In the genomic region with DNA sequence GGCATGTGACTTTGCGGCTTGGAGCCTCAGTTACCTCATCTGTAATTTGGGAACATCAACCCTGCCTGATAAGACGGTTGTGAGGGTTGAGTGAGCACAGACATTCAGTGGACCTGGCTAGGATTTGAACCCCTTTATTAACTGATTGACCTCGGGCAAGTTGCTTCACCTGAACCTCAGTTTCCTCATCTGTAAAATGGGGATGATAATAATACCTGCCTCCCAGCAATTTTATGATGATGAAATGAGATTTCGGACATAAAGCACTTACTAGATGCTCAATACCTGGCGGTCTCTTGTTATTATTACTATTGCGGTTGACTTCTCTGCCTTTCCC, we compare ENCODE assay signal across 20 cellular contexts. TPM values are rescaled to one million over a fixed set of nuclear protein-coding genes. Genes with fewer than 3 reads are reported as not detected.
DNase-seq lines count a peak whose midpoint lies in the region; ATAC-seq, FAIRE-seq and TF ChIP-seq lines count a peak whose summit lies in the region.
"Had no signal": no experiment of that assay in that cellular context is flagged by ENCODE, and none has a peak within 500 bp of the region (broad histone marks: within the 10 kb centered on the region; RNA-seq: fewer than 3 reads in every experiment).

No MANE protein-coding gene starts in this region.

- no TSS peak for BruUV-seq in MCF 10A (replicated peaks; lab: Mats Ljungman, UMichigan)

- H3K14ac ChIP-seq in H1 (ENCODE audit: insufficient read length): no peak overlapping the region

- no peak overlapping the region for H3K9ac ChIP-seq in H1 (replicated peaks in 1 of 4; ENCODE audit: extremely low read depth in 1 of 4, low read depth in 3 of 4, low read length in 3 of 4)
- H3K9ac ChIP-seq: BLaER1 had no signal

- peaks cover 14% of the 10 kb centered on the region for H3K4me1 Mint-ChIP-seq in MCF 10A (ENCODE audit: insufficient read depth, unreplicated experiment)
- peaks cover 4% of the 10 kb centered on the region for H3K4me1 Mint-ChIP-seq in activated T-helper 17 cell treated with anti-CD3 and anti-CD28 coated beads, Interleukin-2, amount 50 U/mL, for 72 hours
- no peaks in the 10 kb centered on the region for H3K4me1 Mint-ChIP-seq in CD4-positive, alpha-beta T cell (ENCODE audit: low read depth)
- H3K4me1 Mint-ChIP-seq: H9, IgD-negative memory B cell had no signal

- no peak overlapping the region for H3K4me3 Mint-ChIP-seq in MCF 10A (ENCODE audit: unreplicated experiment)
- H3K4me3 Mint-ChIP-seq in activated T-helper 17 cell treated with anti-CD3 and anti-CD28 coated beads, Interleukin-2, amount 50 U/mL, for 72 hours: no peak overlapping the region
- no peak overlapping the region for H3K4me3 Mint-ChIP-seq in CD4-positive, alpha-beta T cell
- H3K4me3 Mint-ChIP-seq: GM23338, H9, IgD-negative memory B cell had no signal

- intact Hi-C loops in breast epithelium (cut with DNase I; ENCODE audit: low total_unique reads): no loop called here
- intact Hi-C loops in MCF 10A (cut with micrococcal nuclease): no loop called here
- intact Hi-C loops in thyroid gland (cut with DNase I): no loop called here
- intact Hi-C loops in CD4-positive, alpha-beta T cell (cut with DNase I, micrococcal nuclease): no loop called here

- H3K79me1 ChIP-seq in H1 (ENCODE audit: low read depth, low read length): no peaks in the 10 kb centered on the region

- no peaks in the 10 kb centered on the region for H3K27me3 Mint-ChIP-seq in MCF 10A (ENCODE audit: insufficient read depth, unreplicated experiment)
- peaks cover 7% of the 10 kb centered on the region for H3K27me3 Mint-ChIP-seq in activated T-helper 17 cell treated with anti-CD3 and anti-CD28 coated beads, Interleukin-2, amount 50 U/mL, for 72 hours
- no peaks in the 10 kb centered on the region for H3K27me3 Mint-ChIP-seq in CD4-positive, alpha-beta T cell

- H2BK20ac ChIP-seq in H1 (ENCODE audit: low read length): no peak overlapping the region

- no peaks in the 10 kb centered on the region for H3K27me3 ChIP-seq in breast epithelium
- no peaks in the 10 kb centered on the region; a peak in 1 of 7 replicates for H3K27me3 ChIP-seq in H1 (replicated peaks in 1 of 4; ENCODE audit: control insufficient read depth in 3 of 4, extremely low read depth in 1 of 4, insufficient read depth in 3 of 4, low read length in 3 of 4)
- no peaks in the 10 kb centered on the region for H3K27me3 ChIP-seq in thyroid gland
- H3K27me3 ChIP-seq in CD4-positive, alpha-beta T cell (ENCODE audit: control insufficient read depth, insufficient read depth, low read length): no peaks in the 10 kb centered on the region
- H3K27me3 ChIP-seq: BLaER1 had no signal

- H2BK5ac ChIP-seq in H1 (ENCODE audit: low read depth, low read length): no peak overlapping the region

- WGBS in H1 (ENCODE audit: extremely low coverage in 1 of 2, insufficient coverage in 1 of 2, insufficient read length in 1 of 2, insufficient replicate concordance in 2 of 2, low coverage in 1 of 2, low lambda C conversion rate in 2 of 2, missing lambda C conversion rate in 1 of 2), 2 experiments: 86% methylated on average over 6 of the region's 6 CpGs; no CpG with 5 or more reads in 1 of the 2 experiments
- 93 to 97% methylated on average over 6 of the region's 6 CpGs for WGBS in thyroid gland, 2 donors

- TF ChIP-seq POLR2A in breast epithelium (IDR thresholded peaks at IDR 0.05): no peak
- no peak for TF ChIP-seq POLR2A in H1 (IDR thresholded peaks at IDR 0.05; ENCODE audit: control extremely low read depth in 1 of 2, low read depth in 2 of 2, low read length in 2 of 2)
- no peak for TF ChIP-seq POLR2A in thyroid gland (IDR thresholded peaks at IDR 0.05)

- no peaks in the 10 kb centered on the region for H3K36me3 ChIP-seq in breast epithelium
- H3K36me3 ChIP-seq in H1 (ENCODE audit: control insufficient read depth in 2 of 4, insufficient read depth in 4 of 4, low read length in 3 of 4): no peaks in the 10 kb centered on the region
- no peaks in the 10 kb centered on the region for H3K36me3 ChIP-seq in thyroid gland
- H3K36me3 ChIP-seq: BLaER1 had no signal

- TF ChIP-seq CTCF in breast epithelium (IDR thresholded peaks at IDR 0.05): no peak
- no peak for TF ChIP-seq CTCF in MCF 10A (IDR thresholded peaks at IDR 0.05; ENCODE audit: unreplicated experiment)
- no peak for TF ChIP-seq CTCF in H1 (IDR thresholded peaks at IDR 0.05; ENCODE audit: control extremely low read depth in 1 of 3, insufficient read depth in 1 of 3, low read depth in 1 of 3, low read length in 3 of 3)
- no peak for TF ChIP-seq CTCF in thyroid gland (IDR thresholded peaks at IDR 0.05)
- no peak for TF ChIP-seq CTCF in CD4-positive, alpha-beta T cell (IDR thresholded peaks at IDR 0.05)

- no peak overlapping the region for H4K5ac ChIP-seq in H1 (ENCODE audit: insufficient read length, low read depth, low read length)

- H3K4me1 ChIP-seq in breast epithelium: peaks cover 0 to 39% of the 10 kb centered on the region in 2 donors
- H3K4me1 ChIP-seq in H1 (replicated peaks in 1 of 4; ENCODE audit: control insufficient read depth in 3 of 4, insufficient read depth in 4 of 4, low read length in 3 of 4): 0 out of 7 replicates have a peak, but pooled peaks cover 0 to 2% (median 0%) of the 10 kb centered on the region in 4 experiments
- peaks cover 43 to 47% of the 10 kb centered on the region in 2 donors for H3K4me1 ChIP-seq in thyroid gland
- H3K4me1 ChIP-seq: BLaER1 had no signal

- H3K79me2 ChIP-seq in H1 (ENCODE audit: control insufficient read depth in 1 of 2, insufficient read depth in 2 of 2, low read length in 2 of 2): no peaks in the 10 kb centered on the region

- no peak overlapping the region for H3K56ac ChIP-seq in H1 (replicated peaks; ENCODE audit: insufficient read length, low read depth, low read length)

- H2BK12ac ChIP-seq in H1 (ENCODE audit: low read depth, low read length): no peak overlapping the region

- H2AFZ ChIP-seq in H1 (ENCODE audit: low read length): no peak overlapping the region

- H3K4me3 ChIP-seq in breast epithelium (no peak overlapping the region), H1 (ENCODE audit: extremely low read depth in 1 of 4, insufficient read depth in 2 of 4, low read depth in 3 of 4, low read length in 4 of 4) (no peak overlapping the region), thyroid gland (replicated peaks in 1 of 3) (no peak overlapping the region)
- H3K4me3 ChIP-seq: BLaER1, GM23338 had no signal

- H2BK15ac ChIP-seq in H1 (ENCODE audit: low read length): no peak overlapping the region

- no peak for TF ChIP-seq RAD21 in H1 (IDR thresholded peaks at IDR 0.05 in 1 of 2, conservative IDR thresholded peaks at IDR 0.05 in 1 of 2; ENCODE audit: low read depth in 2 of 2, low read length in 2 of 2)

- FAIRE-seq in H1 (lab: Jason Lieb, UNC): no peak
- FAIRE-seq: G401.6, GM12891 had no signal

- no peaks in the 10 kb centered on the region; the same call in 1 of the 2 replicates for H3K23me2 ChIP-seq in H1 (ENCODE audit: low read depth, low read length)

- H3K36me3 Mint-ChIP-seq in MCF 10A (ENCODE audit: insufficient read depth, unreplicated experiment): no peaks in the 10 kb centered on the region
- no peaks in the 10 kb centered on the region for H3K36me3 Mint-ChIP-seq in activated T-helper 17 cell treated with anti-CD3 and anti-CD28 coated beads, Interleukin-2, amount 50 U/mL, for 72 hours (ENCODE audit: low read depth)
- no peaks in the 10 kb centered on the region for H3K36me3 Mint-ChIP-seq in CD4-positive, alpha-beta T cell (ENCODE audit: low read depth)
- H3K36me3 Mint-ChIP-seq: IgD-negative memory B cell had no signal

- H3K27ac Mint-ChIP-seq in MCF 10A (ENCODE audit: low read depth, unreplicated experiment): no peak overlapping the region
- H3K27ac Mint-ChIP-seq in activated T-helper 17 cell treated with anti-CD3 and anti-CD28 coated beads, Interleukin-2, amount 50 U/mL, for 72 hours: peak overlapping the region; percentile 38
- no peak overlapping the region for H3K27ac Mint-ChIP-seq in CD4-positive, alpha-beta T cell
- H3K27ac Mint-ChIP-seq: GM23338, H9, IgD-negative memory B cell had no signal

- CTCF ChIA-PET in MCF 10A (lab: Yijun Ruan, JAX): no interaction called here
- CTCF ChIA-PET in H1 (lab: Charles Lee; ENCODE audit: partially characterized antibody): interaction anchor here (0.6 kb wide), 1 partner anchor 115 kb away, joined by 4 read pairs; no protein-coding TSS in a partner anchor
- CTCF ChIA-PET in CD4-positive, alpha-beta T cell (lab: Charles Lee): no interaction called here

- no peak for TF ChIP-seq EP300 in H1 (IDR thresholded peaks at IDR 0.05; ENCODE audit: borderline replicate concordance in 1 of 2, low read depth in 2 of 2, low read length in 2 of 2)

- H4K20me1 ChIP-seq in H1 (replicated peaks in 1 of 2; ENCODE audit: control insufficient read depth in 1 of 2, insufficient read depth in 2 of 2, low read length in 2 of 2): no peaks in the 10 kb centered on the region
- H4K20me1 ChIP-seq: BLaER1 had no signal

- H4K8ac ChIP-seq in H1 (ENCODE audit: extremely low read depth, insufficient read depth, low read length): no peak overlapping the region; the same call in 1 of the 2 replicates

- H3K23ac ChIP-seq in H1 (ENCODE audit: insufficient read length): no peak overlapping the region

- no peak overlapping the region for H2AK5ac ChIP-seq in H1 (ENCODE audit: low read depth, low read length)

- H3K9me3 ChIP-seq in breast epithelium (no peaks in the 10 kb centered on the region), H1 (ENCODE audit: insufficient read depth in 2 of 2, low read depth in 1 of 2, low read length in 1 of 2) (no peaks in the 10 kb centered on the region), thyroid gland (no peaks in the 10 kb centered on the region)
- no peaks in the 10 kb centered on the region for H3K9me3 ChIP-seq in CD4-positive, alpha-beta T cell (ENCODE audit: control insufficient read depth, low read length)
- H3K9me3 ChIP-seq: BLaER1 had no signal

- H2BK120ac ChIP-seq in H1 (replicated peaks; ENCODE audit: low read depth, low read length): no peak overlapping the region

- H4K91ac ChIP-seq in H1 (replicated peaks; ENCODE audit: insufficient read length, low read length): no peak overlapping the region

- peaks cover 7% of the 10 kb centered on the region for H3K9me3 Mint-ChIP-seq in MCF 10A (ENCODE audit: unreplicated experiment)
- H3K9me3 Mint-ChIP-seq in activated T-helper 17 cell treated with anti-CD3 and anti-CD28 coated beads, Interleukin-2, amount 50 U/mL, for 72 hours: no peaks in the 10 kb centered on the region
- H3K9me3 Mint-ChIP-seq in CD4-positive, alpha-beta T cell: no peaks in the 10 kb centered on the region
- H3K9me3 Mint-ChIP-seq: GM23338, H9 had no signal

- POLR2A ChIA-PET in MCF 10A (lab: Yijun Ruan, JAX) (interaction anchor here (0.6 kb wide), 1 partner anchor 209 kb away, joined by 3 read pairs; no protein-coding TSS in a partner anchor), H1 (lab: Charles Lee; ENCODE audit: partially characterized antibody) (interaction anchor here (1.6 kb wide), 1 partner anchor 50 kb away, joined by 5 read pairs; no protein-coding TSS in a partner anchor)
- POLR2A ChIA-PET in CD4-positive, alpha-beta T cell (lab: Charles Lee): no interaction called here

- peak overlapping the region; percentile 92 to 94 for H3K27ac ChIP-seq in breast epithelium
- no peak overlapping the region for H3K27ac ChIP-seq in H1 (ENCODE audit: low read depth, low read length)
- H3K27ac ChIP-seq in thyroid gland: peak overlapping the region in 2 of 3 donors; percentile 91
- no peak overlapping the region for H3K27ac ChIP-seq in CD4-positive, alpha-beta T cell (ENCODE audit: low read depth, low read length)
- H3K27ac ChIP-seq: 22Rv1, BLaER1, HL-60 had no signal

- no peak overlapping the region for H3K4ac ChIP-seq in H1 (replicated peaks; ENCODE audit: insufficient read length, low read depth, low read length)

- DNase-seq in breast epithelium (ENCODE audit: low spot score in 2 of 2) (no peak), MCF 10A (ENCODE audit: unreplicated experiment) (no peak), H1 (ENCODE audit: low read depth in 1 of 2, low spot score in 2 of 2) (no peak), thyroid gland (no peak), HuH-7.5 (ENCODE audit: low spot score) (no peak), 8988T (no peak)
- no peak for DNase-seq in CD4-positive, alpha-beta T cell
- DNase-seq: AML-193, DMS 273 treated with DMSO at 0.1 percent for 48 hours, DMS79, EL, H9 had no signal

- H3K4me2 ChIP-seq in H1 (ENCODE audit: insufficient read depth in 1 of 2, low read depth in 2 of 2, low read length in 2 of 2): no peak overlapping the region
- H3K4me2 ChIP-seq: BLaER1, GM23338 had no signal

- no peak for ATAC-seq in activated T-helper 17 cell treated with anti-CD3 and anti-CD28 coated beads, Interleukin-2, amount 50 U/mL, for 72 hours (replicated peaks)
- no peak for ATAC-seq in CD4-positive, alpha-beta T cell (ENCODE audit: poor library complexity)
- ATAC-seq: GM23338 had no signal

- H3K18ac ChIP-seq in H1 (ENCODE audit: extremely low read depth, low read length): no peak overlapping the region

RNA-seq across cellular contexts. Expression of a gene that starts 51.5 kb away (rescaled TPM):
- total RNA-seq in breast epithelium (100 to 1,000 TPM; 137 to 177 (median 149) TPM), MCF 10A (2022) (221 and 226 TPM in 2 replicates), thyroid gland (100 to 1,000 TPM in 3 of 4 donors, 10 to 100 TPM in 1; 61.7 to 132 (median 104) TPM)
- total RNA-seq in activated T-helper 17 cell treated with anti-CD3 and anti-CD28 coated beads, Interleukin-2, amount 50 U/mL, for 72 hours: 10 to 100 TPM; 11.6 to 19.0 TPM
- total RNA-seq in H1 (2021; fragmentation: NEBNext Ultra II Directional; extraction: Animal tissue kit (Norgen Biotek cat#: 25700)): 24.1 and 24.5 TPM in 2 replicates
- polyA plus RNA-seq in H1 (2011; rRNA removed): 7.1 and 13.1 TPM in 2 replicates
- polyA plus RNA-seq in H1 (2011; cell fraction: cytosol; rRNA removed): 16.1 TPM
- 10.5 TPM for polyA plus RNA-seq in H1 (2011; cell fraction: nucleus; rRNA removed)
- polyA plus RNA-seq in H1 (2012, experiment 1 of 2): 6.1 to 8.3 TPM (median 7.2 TPM) in 4 replicates
- polyA plus RNA-seq in H1 (2012, experiment 2 of 2): 4.8 TPM
- polyA plus RNA-seq in H1 (2013, experiment 1 of 2): 15.1 TPM
- polyA plus RNA-seq in H1 (2013, experiment 2 of 2): 15.0 TPM
- 1.3 and 1.4 TPM in 2 replicates for polyA minus RNA-seq in H1 (2011; rRNA and poly(A)+ RNA removed)
- 18.6 TPM for polyA minus RNA-seq in H1 (2011; cell fraction: cytosol; rRNA and poly(A)+ RNA removed)
- polyA minus RNA-seq in H1 (2011; cell fraction: nucleus; rRNA and poly(A)+ RNA removed): 16.1 TPM
- 10 to 100 TPM; 40.7 to 43.9 TPM for total RNA-seq in CD4-positive, alpha-beta T cell

Comparison
In these comparisons a context has a peak if more than half of its experiments do, and no peak if none do; other contexts are left out.
1. H3K27ac ChIP-seq: peak in breast epithelium (2 of 2) and thyroid gland (2 of 3); none in H1 (single experiment) and CD4-positive, alpha-beta T cell (single experiment).